Comparison of ENCODE assay signal across 3 cellular contexts in the genomic region with DNA sequence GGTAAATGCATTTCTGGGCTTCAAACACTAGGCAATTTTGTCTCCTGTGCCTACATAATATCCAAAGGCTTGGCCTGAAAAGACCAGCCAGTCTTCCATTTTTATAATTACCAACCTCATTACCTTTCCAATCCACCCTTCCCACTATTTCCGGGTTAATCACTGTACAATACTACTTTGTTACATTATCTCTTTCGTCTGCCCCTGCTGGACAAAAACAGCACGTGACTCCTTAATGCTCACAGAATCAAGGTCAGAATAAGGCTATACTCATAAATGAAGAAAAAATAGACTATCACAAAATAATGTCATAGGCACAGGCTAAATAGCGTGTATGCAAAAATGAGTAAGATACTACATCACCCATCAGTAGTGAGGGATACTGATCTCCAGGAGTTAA.
TF ChIP-seq lines count a peak whose summit lies in the region.

No MANE protein-coding gene starts in this region.

TF ChIP-seq in SK-N-SH, 30 proteins besides CTCF, POLR2A, EP300 and RAD21:
- TF ChIP-seq GABPA (IDR thresholded peaks at IDR 0.05; ENCODE audit: low read depth) (no peak), ZBTB33 (IDR thresholded peaks at IDR 0.05; ENCODE audit: borderline replicate concordance, low read depth) (no peak), MXI1 (IDR thresholded peaks at IDR 0.05; ENCODE audit: low read depth, low read length) (no peak), POLR2AphosphoS5 (IDR thresholded peaks at IDR 0.05; ENCODE audit: low read depth, low read length) (no peak)
- TF ChIP-seq, protein P1, sequence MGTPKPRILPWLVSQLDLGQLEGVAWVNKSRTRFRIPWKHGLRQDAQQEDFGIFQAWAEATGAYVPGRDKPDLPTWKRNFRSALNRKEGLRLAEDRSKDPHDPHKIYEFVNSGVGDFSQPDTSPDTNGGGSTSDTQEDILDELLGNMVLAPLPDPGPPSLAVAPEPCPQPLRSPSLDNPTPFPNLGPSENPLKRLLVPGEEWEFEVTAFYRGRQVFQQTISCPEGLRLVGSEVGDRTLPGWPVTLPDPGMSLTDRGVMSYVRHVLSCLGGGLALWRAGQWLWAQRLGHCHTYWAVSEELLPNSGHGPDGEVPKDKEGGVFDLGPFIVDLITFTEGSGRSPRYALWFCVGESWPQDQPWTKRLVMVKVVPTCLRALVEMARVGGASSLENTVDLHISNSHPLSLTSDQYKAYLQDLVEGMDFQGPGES (IDR thresholded peaks at IDR 0.05; ENCODE audit: low read depth, low read length) = no peak

TF ChIP-seq in SK-N-SH treated with all-trans-retinoic acid at 6 μM for 48 hours, 23 proteins besides CTCF, POLR2A, EP300 and RAD21:
- no peak for TF ChIP-seq ZNF565 (CRISPR knock-in tag; conservative IDR thresholded peaks at IDR 0.05; ENCODE audit: low read depth)

TF ChIP-seq in K562, 482 proteins besides CTCF, POLR2A, EP300 and RAD21:
- no peak for TF ChIP-seq PHF20 (IDR thresholded peaks at IDR 0.05; ENCODE audit: partially characterized antibody)
- TF ChIP-seq ZNF324 (CRISPR knock-in tag; IDR thresholded peaks at IDR 0.05) = no peak
- TF ChIP-seq CREM (IDR thresholded peaks at IDR 0.05; ENCODE audit: low read depth) = no peak
- 0 out of 2 replicates have a peak, but pooled peaks have one; percentile 27 for TF ChIP-seq TFE3 (CRISPR knock-in tag; IDR thresholded peaks at IDR 0.05)
